Comparison of ENCODE assay signal across 8 cellular contexts in the genomic region with DNA sequence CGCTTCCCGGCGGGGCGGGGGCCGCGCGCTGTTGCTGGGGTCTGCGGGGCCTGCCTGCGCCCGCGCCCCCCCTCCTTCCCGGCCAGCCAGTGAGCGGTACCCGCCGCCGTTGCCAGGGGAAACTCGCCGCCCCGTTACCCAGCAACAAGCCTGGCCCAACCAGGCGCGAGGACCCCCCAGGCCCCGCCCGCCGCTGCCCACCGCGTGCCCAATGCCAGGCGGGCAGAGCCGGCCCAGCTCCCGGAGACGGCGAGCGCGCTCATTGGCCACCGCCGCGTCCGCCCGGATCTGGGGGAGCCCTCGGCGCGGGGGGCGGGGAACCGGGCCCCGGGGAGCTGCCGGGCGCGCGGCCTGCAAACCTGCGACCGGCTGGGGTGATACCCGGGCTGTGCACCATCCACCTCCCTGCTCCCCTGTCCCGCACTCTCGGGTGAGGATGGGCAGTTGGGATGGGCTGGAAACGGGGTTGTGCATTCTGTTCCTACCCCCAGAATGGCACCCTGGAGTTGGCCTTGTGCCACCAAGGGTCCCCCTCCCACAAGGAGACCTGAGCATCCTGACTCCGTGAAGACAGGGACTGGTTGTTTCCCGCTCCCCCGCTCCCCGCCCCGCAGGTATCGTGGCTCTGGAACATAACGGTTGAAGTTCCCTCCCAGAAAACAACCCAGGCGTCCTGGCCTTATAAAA. TPM values are rescaled to one million over a fixed set of nuclear protein-coding genes. Genes with fewer than 3 reads are reported as not detected.
DNase-seq lines count a peak whose midpoint lies in the region; ATAC-seq and TF ChIP-seq lines count a peak whose summit lies in the region.

No MANE protein-coding gene starts in this region.

- H3K4me1 ChIP-seq in colonic mucosa (peaks cover 5% of the 10 kb centered on the region), thymus (ENCODE audit: control insufficient read depth, insufficient read depth, low read length) (peaks cover 16% of the 10 kb centered on the region)

- H3K27me3 ChIP-seq in WERI-Rb-1 (ENCODE audit: insufficient read depth, low read depth, severe bottlenecking) (peaks cover 10% of the 10 kb centered on the region), colonic mucosa (peaks cover 19% of the 10 kb centered on the region), thymus (ENCODE audit: control insufficient read depth, insufficient read depth) (peaks cover 29% of the 10 kb centered on the region)

- no peak overlapping the region for H3K27ac ChIP-seq in WERI-Rb-1
- no peak overlapping the region for H3K27ac ChIP-seq in colonic mucosa
- no peak overlapping the region for H3K27ac ChIP-seq in thymus (ENCODE audit: low read depth)

- intact Hi-C loops in colonic mucosa (cut with DNase I), result loop anchor here (5.0 kb wide), 1 partner anchor 92 kb away; no protein-coding TSS in a partner anchor

- H3K36me3 Mint-ChIP-seq in IgD-negative memory B cell (no peaks in the 10 kb centered on the region), memory B cell (peaks cover 4% of the 10 kb centered on the region)

- H3K4me3 ChIP-seq in WERI-Rb-1 (ENCODE audit: low read depth, low read length) (peak overlapping the region; percentile 27), colonic mucosa (peak overlapping the region; percentile 15), thymus (ENCODE audit: low read length) (peak overlapping the region; percentile 40)

- H3K27me3 Mint-ChIP-seq in IgD-negative memory B cell (peaks cover 19% of the 10 kb centered on the region), memory B cell (peaks cover 10% of the 10 kb centered on the region)

- peak overlapping the region in 1 of 2 donors; percentile 19 for H3K9ac ChIP-seq in colonic mucosa (ENCODE audit: low read depth in 2 of 2, low read length in 2 of 2)

- DNase-seq in Ammon's horn (ENCODE audit: low spot score) (peak; percentile 92), WERI-Rb-1 (peak; percentile 50), colonic mucosa (no peak), memory B cell (ENCODE audit: low spot score in 2 of 2) (peak; percentile 41 to 55)

- 4% methylated on average over 62 of the region's 62 CpGs for WGBS in thymus

- H3K36me3 ChIP-seq in WERI-Rb-1 (no peaks in the 10 kb centered on the region), colonic mucosa (no peaks in the 10 kb centered on the region), thymus (ENCODE audit: control insufficient read depth, insufficient read depth) (no peaks in the 10 kb centered on the region)

- ATAC-seq in memory B cell (ENCODE audit: low read depth) (peak; percentile 34), GM19452 (IDR thresholded peaks at IDR 0.05; ENCODE audit: unreplicated experiment) (no peak), esophagus mucosa (no peak)

- H3K4me1 Mint-ChIP-seq in IgD-negative memory B cell, result peaks cover 11 to 19% (median 13%) of the 10 kb centered on the region in 3 donors
- peaks cover 16% of the 10 kb centered on the region for H3K4me1 Mint-ChIP-seq in memory B cell

- H3K9me3 Mint-ChIP-seq in IgD-negative memory B cell (no peaks in the 10 kb centered on the region), memory B cell (no peaks in the 10 kb centered on the region)

- peak overlapping the region in 2 of 3 donors; percentile 27 to 67 for H3K27ac Mint-ChIP-seq in IgD-negative memory B cell
- H3K27ac Mint-ChIP-seq in memory B cell, result no peak overlapping the region

- H3K4me3 Mint-ChIP-seq in IgD-negative memory B cell (peak overlapping the region in 2 of 4 donors; percentile 44 to 73), memory B cell (peak overlapping the region; percentile 30)

- H3K9me3 ChIP-seq in WERI-Rb-1 (ENCODE audit: severe bottlenecking), result no peaks in the 10 kb centered on the region
- H3K9me3 ChIP-seq in colonic mucosa, result no peaks in the 10 kb centered on the region
- H3K9me3 ChIP-seq in thymus (ENCODE audit: control insufficient read depth), result no peaks in the 10 kb centered on the region

- TF ChIP-seq CTCF in WERI-Rb-1 (IDR thresholded peaks at IDR 0.05; ENCODE audit: low read depth, low read length) (no peak), colonic mucosa (IDR thresholded peaks at IDR 0.05) (no peak)

RNA-seq across cellular contexts. Expression of gene BBC3, which starts 8.8 kb away (rescaled TPM):
- 5.1 TPM for polyA plus RNA-seq in IgD-negative memory B cell
- 10 to 100 TPM; 19.5 to 21.7 TPM for total RNA-seq in colonic mucosa
- 15.1 TPM for polyA plus RNA-seq in thymus
- total RNA-seq in esophagus mucosa, result 1.6 TPM

RNA-seq across cellular contexts. Expression of gene CCDC9, which starts 16.6 kb away (rescaled TPM):
- polyA plus RNA-seq in IgD-negative memory B cell, result 16.0 TPM
- 10 to 100 TPM; 27.2 to 37.3 TPM for total RNA-seq in colonic mucosa
- 27.4 TPM for polyA plus RNA-seq in thymus
- total RNA-seq in esophagus mucosa, result 14.6 TPM

RNA-seq across cellular contexts. Expression of gene INAFM1, which starts 34.9 kb away (rescaled TPM):
- polyA plus RNA-seq in IgD-negative memory B cell (2.3 TPM), thymus (11.1 TPM)
- total RNA-seq in colonic mucosa (10 to 100 TPM; 12.8 to 19.6 TPM), esophagus mucosa (7.3 TPM)
